9 cellular contexts compared by ENCODE assay signal in the genomic region with DNA sequence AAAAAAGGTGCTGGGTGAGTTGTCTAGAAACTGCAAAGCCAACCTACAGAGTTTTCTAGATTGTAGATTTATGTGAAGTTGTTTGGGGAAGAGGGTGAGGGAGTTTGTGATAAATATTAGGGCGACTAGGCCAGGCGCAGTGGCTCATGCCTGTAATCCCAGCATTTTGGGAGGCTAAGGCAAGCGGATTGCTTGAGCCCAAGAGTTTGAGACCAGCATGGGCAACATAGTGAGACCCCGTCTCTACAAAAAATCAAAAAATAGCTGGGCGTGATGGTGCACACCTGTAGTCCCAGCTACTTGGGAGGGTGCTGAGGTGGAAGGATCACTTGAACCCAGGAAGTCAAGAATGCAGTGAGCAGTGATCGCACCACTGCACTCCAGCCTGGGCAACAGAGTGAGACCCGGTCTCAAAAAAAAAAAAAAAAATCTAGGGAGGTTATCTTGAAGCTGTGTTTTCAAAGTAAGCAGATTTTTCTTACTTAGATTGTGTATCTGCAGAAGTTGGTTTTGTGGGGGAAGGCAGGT. TPM values are rescaled to one million over a fixed set of nuclear protein-coding genes. Genes with fewer than 3 reads are reported as not detected.
DNase-seq lines count a peak whose midpoint lies in the region; ATAC-seq, FAIRE-seq and TF ChIP-seq lines count a peak whose summit lies in the region.
"Had no signal": no experiment of that assay in that cellular context is flagged by ENCODE, and none has a peak within 500 bp of the region (broad histone marks: within the 10 kb centered on the region; RNA-seq: fewer than 3 reads in every experiment).

No MANE protein-coding gene starts in this region.

- peak overlapping the region; percentile 88 for H3K27ac ChIP-seq in BLaER1

- H3K4me1 ChIP-seq in BLaER1 = peaks cover 34% of the 10 kb centered on the region

- peak overlapping the region; percentile 98 for H3K27ac Mint-ChIP-seq in dendritic cell treated with granulocyte-macrophage colony-stimulating factor and Interleukin-4, amounts not matched to agents 40 ng/mL and 50 ng/mL, for 4 days
- H3K27ac Mint-ChIP-seq in naive thymus-derived CD8-positive, alpha-beta T cell = peak overlapping the region; percentile 98 to 100 (median 99)

- ATAC-seq in naive thymus-derived CD8-positive, alpha-beta T cell = peak in 1 of 2 donors; percentile 7

- no peak for TF ChIP-seq POLR2A in NB4 (IDR thresholded peaks at IDR 0.05; ENCODE audit: extremely low read depth, insufficient read length)

- DNase-seq in NB4 (ENCODE audit: low read depth) (no peak), ACHN (no peak), HTR-8/SVneo (ENCODE audit: insufficient read length, low spot score) (no peak), NAMALWA (ENCODE audit: low spot score) (no peak), G401 (ENCODE audit: low spot score) (no peak)
- no peak for DNase-seq in naive thymus-derived CD8-positive, alpha-beta T cell

- POLR2A ChIA-PET in naive thymus-derived CD8-positive, alpha-beta T cell (lab: Charles Lee) = interaction anchor here (0.6 to 3.4 kb wide), 11 partner anchors 8 to 1930 kb away, joined by 3 to 26 read pairs (median 4); a partner anchor contains a TSS

- peaks cover 28% of the 10 kb centered on the region for H3K36me3 Mint-ChIP-seq in dendritic cell treated with granulocyte-macrophage colony-stimulating factor and Interleukin-4, amounts not matched to agents 40 ng/mL and 50 ng/mL, for 4 days (ENCODE audit: low read depth)
- H3K36me3 Mint-ChIP-seq in naive thymus-derived CD8-positive, alpha-beta T cell = peaks cover 4 to 26% (median 20%) of the 10 kb centered on the region in 3 donors

- H3K27me3 Mint-ChIP-seq in dendritic cell treated with granulocyte-macrophage colony-stimulating factor and Interleukin-4, amounts not matched to agents 40 ng/mL and 50 ng/mL, for 4 days = no peaks in the 10 kb centered on the region
- H3K27me3 Mint-ChIP-seq in naive thymus-derived CD8-positive, alpha-beta T cell = no peaks in the 10 kb centered on the region

- H3K4me3 ChIP-seq in BLaER1 (peak overlapping the region; percentile 72), NB4 (ENCODE audit: low read depth, low read length) (peak overlapping the region; percentile 77)

- H3K4me2 ChIP-seq in BLaER1 = peak overlapping the region; percentile 86

- no peak for TF ChIP-seq CTCF in NB4 (IDR thresholded peaks at IDR 0.05; ENCODE audit: low read depth, low read length)

- H4K20me1 ChIP-seq in BLaER1 = no peaks in the 10 kb centered on the region

- FAIRE-seq in HTR-8/SVneo (lab: Jason Lieb, UNC) = no peak

- H3K9me3 ChIP-seq in BLaER1 = peaks cover 9% of the 10 kb centered on the region

- peaks cover 6% of the 10 kb centered on the region for H3K36me3 ChIP-seq in BLaER1

- intact Hi-C loops in dendritic cell treated with granulocyte-macrophage colony-stimulating factor and Interleukin-4, amounts not matched to agents 40 ng/mL and 50 ng/mL, for 4 days (cut with micrococcal nuclease) = no loop called here

- H3K9ac ChIP-seq in BLaER1 = peak overlapping the region; percentile 81

- H3K9me3 Mint-ChIP-seq in dendritic cell treated with granulocyte-macrophage colony-stimulating factor and Interleukin-4, amounts not matched to agents 40 ng/mL and 50 ng/mL, for 4 days = peaks cover 5% of the 10 kb centered on the region
- H3K9me3 Mint-ChIP-seq in naive thymus-derived CD8-positive, alpha-beta T cell = no peaks in the 10 kb centered on the region
- H3K9me3 Mint-ChIP-seq: neural crest cell had no signal

- in situ Hi-C loops in ACHN (cut with HindIII; ENCODE audit: low pct_ligation_motif_present, low pct_unique_long_range_greater_than_20kb, low sequenced_read_pairs) = no loop called here
- in situ Hi-C loops in G401 (cut with HindIII; ENCODE audit: low sequenced_read_pairs) = no loop called here

- peaks cover 44% of the 10 kb centered on the region for H3K4me1 Mint-ChIP-seq in dendritic cell treated with granulocyte-macrophage colony-stimulating factor and Interleukin-4, amounts not matched to agents 40 ng/mL and 50 ng/mL, for 4 days (ENCODE audit: low read depth)
- peaks cover 22 to 63% (median 55%) of the 10 kb centered on the region in 4 donors for H3K4me1 Mint-ChIP-seq in naive thymus-derived CD8-positive, alpha-beta T cell
- H3K4me1 Mint-ChIP-seq: neural crest cell had no signal

- no peaks in the 10 kb centered on the region for H3K27me3 ChIP-seq in BLaER1

- H3K4me3 Mint-ChIP-seq in dendritic cell treated with granulocyte-macrophage colony-stimulating factor and Interleukin-4, amounts not matched to agents 40 ng/mL and 50 ng/mL, for 4 days = peak overlapping the region; percentile 97
- peak overlapping the region; percentile 98 to 100 (median 100) for H3K4me3 Mint-ChIP-seq in naive thymus-derived CD8-positive, alpha-beta T cell
- H3K4me3 Mint-ChIP-seq: neural crest cell had no signal

RNA-seq across cellular contexts. Expression of a gene that starts 0.8 kb away (rescaled TPM):
- 10 to 100 TPM; 37.7 to 40.5 TPM for total RNA-seq in naive thymus-derived CD8-positive, alpha-beta T cell
- polyA plus RNA-seq in naive thymus-derived CD8-positive, alpha-beta T cell = 10 to 100 TPM; 13.6 to 20.8 (median 15.5) TPM
- 0.03 and 0.12 TPM in 2 replicates for total RNA-seq in G401 (2014; rRNA removed; shearing (Covaris generic))
- total RNA-seq: neural crest cell had no signal

RNA-seq across cellular contexts. Expression of a gene that starts 32.0 kb away (rescaled TPM):
- not detected for total RNA-seq in naive thymus-derived CD8-positive, alpha-beta T cell
- not detected for polyA plus RNA-seq in naive thymus-derived CD8-positive, alpha-beta T cell
- not detected in 2 replicates for total RNA-seq in G401 (2014; rRNA removed; shearing (Covaris generic))
- total RNA-seq: neural crest cell had no signal

Comparison
In these comparisons a context has a peak if more than half of its experiments do, and no peak if none do; other contexts are left out.
1. RNA of a gene that starts 0.8 kb away (total RNA-seq): 37.7 to 40.5 TPM in naive thymus-derived CD8-positive, alpha-beta T cell; 0.03 to 0.12 TPM in G401; every median in the first group is over 10 times any median in the second.